In the genomic region with DNA sequence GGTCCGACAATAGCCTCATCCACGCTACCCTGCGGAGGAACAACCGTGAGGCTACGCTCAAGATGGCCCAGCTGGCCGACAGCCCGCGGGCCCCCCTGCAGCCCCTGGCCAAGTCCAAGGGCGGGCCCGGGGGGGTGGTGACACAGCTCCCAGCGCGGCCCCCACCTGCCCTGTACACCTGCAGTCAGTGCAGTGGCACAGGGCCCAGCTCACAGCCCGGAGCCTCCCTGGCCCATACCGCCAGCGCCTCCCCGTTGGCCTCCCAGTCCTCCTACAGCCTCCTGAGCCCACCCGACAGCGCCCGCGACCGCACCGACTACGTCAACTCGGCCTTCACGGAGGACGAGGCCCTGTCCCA, we compare ENCODE assay signal across 21 cellular contexts.
"Had no signal": no experiment of that assay in that cellular context is flagged by ENCODE, and none has a peak within 500 bp of the region (broad histone marks: within the 10 kb centered on the region; RNA-seq: fewer than 3 reads in every experiment).

No MANE protein-coding gene starts in this region.

- H3K4me1 ChIP-seq: heart left ventricle, stomach, transverse colon, uterus had no signal

- H3K27me3 ChIP-seq: foreskin keratinocyte, heart left ventricle, ovary, stomach, transverse colon, uterus had no signal

- H3K27me3 Mint-ChIP-seq: dendritic cell treated with granulocyte-macrophage colony-stimulating factor and Interleukin-4, amounts not matched to agents 40 ng/mL and 50 ng/mL, for 4 days had no signal

- H3K36me3 ChIP-seq: ovary, uterus had no signal

- H3K4me3 Mint-ChIP-seq: dendritic cell treated with granulocyte-macrophage colony-stimulating factor and Interleukin-4, amounts not matched to agents 40 ng/mL and 50 ng/mL, for 4 days; natural killer cell; neural crest cell had no signal

- H3K27ac Mint-ChIP-seq: dendritic cell treated with granulocyte-macrophage colony-stimulating factor and Interleukin-4, amounts not matched to agents 40 ng/mL and 50 ng/mL, for 4 days had no signal

- H3K9me3 ChIP-seq: heart left ventricle, mucosa of descending colon, ovary, stomach, thoracic aorta, transverse colon, uterus had no signal

- ATAC-seq: foreskin keratinocyte, heart left ventricle, mucosa of descending colon, natural killer cell had no signal

- DNase-seq: cerebellar nuclear complex; erythroblast; foreskin keratinocyte; heart left ventricle; hippocampal formation; kidney glomerular epithelial cell; mammary epithelial cell; mucosa of descending colon; natural killer cell; nucleus accumbens; ovary; right cardiac atrium; stimulated activated CD4-positive, alpha-beta T cell treated with anti-CD3 and anti-CD28 coated beads, Interleukin-2, amount 100 ng/mL, for 48 hours; stomach; substantia nigra; transverse colon; uterus had no signal

- H3K4me3 ChIP-seq: heart left ventricle, mucosa of descending colon, ovary, smooth muscle cell, stomach, thoracic aorta, transverse colon, uterus had no signal

- H3K27ac ChIP-seq: foreskin keratinocyte, heart left ventricle, ovary, stomach, thoracic aorta, transverse colon, uterus had no signal

- H3K9me3 Mint-ChIP-seq: dendritic cell treated with granulocyte-macrophage colony-stimulating factor and Interleukin-4, amounts not matched to agents 40 ng/mL and 50 ng/mL, for 4 days; natural killer cell; neural crest cell had no signal
